Comparison of ENCODE assay signal across 8 cellular contexts in the genomic region with DNA sequence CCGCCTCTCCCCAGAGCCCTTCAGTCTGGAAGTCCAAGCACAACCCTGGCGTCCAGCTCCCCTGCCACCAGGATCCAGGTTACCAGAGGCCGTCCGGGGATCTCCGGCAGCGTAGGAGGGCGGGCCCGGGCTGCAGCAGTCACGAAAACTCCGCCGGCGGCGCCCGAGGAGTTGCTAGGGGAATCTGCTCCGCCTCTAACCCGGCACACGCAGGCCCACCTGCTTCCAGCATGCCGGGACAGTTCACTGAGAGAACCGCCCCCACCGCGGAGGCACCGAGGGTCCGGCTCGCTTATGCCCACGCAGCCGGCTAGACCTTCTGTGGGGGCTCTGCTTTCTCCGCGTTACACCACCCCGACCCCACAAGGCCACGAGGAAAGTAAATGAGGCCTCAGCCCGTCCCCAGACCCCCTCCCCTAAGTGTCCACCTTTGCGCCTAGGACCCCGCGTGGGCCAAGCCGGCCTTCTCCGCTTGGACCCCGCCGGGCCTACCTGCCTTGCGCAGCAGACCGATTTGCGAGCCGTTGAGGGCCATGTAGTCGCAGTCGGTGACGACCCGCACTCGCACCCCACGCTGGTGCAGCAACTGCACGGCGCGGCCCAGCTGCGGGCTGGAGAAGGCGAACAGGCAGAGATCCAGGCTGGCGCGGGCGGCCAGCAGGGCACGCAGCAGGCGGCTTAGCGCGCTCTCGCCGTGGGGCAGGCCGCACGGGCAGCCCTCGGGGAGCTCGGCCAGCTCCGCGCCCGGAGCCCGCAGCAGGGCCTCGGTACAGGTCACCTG. TPM values are rescaled to one million over a fixed set of nuclear protein-coding genes. Genes with fewer than 3 reads are reported as not detected.
DNase-seq lines count a peak whose midpoint lies in the region; ATAC-seq and TF ChIP-seq lines count a peak whose summit lies in the region.

No MANE protein-coding gene starts in this region.

- peak overlapping the region; percentile 79 for H3K27ac Mint-ChIP-seq in T-helper 1 cell treated with Interleukin-12 subunit alpha and Interleukin-12 subunit beta and Interleukin-4 antibody, amounts not matched to agents 30 μg/mL and 1 μg/mL, for 36 hours

- H3K9me3 Mint-ChIP-seq in T-helper 1 cell treated with Interleukin-12 subunit alpha and Interleukin-12 subunit beta and Interleukin-4 antibody, amounts not matched to agents 30 μg/mL and 1 μg/mL, for 36 hours, result no peaks in the 10 kb centered on the region

- no peak for TF ChIP-seq CTCF in AG04450 (IDR thresholded peaks at IDR 0.05; ENCODE audit: low read depth, low read length)

- peak overlapping the region; percentile 78 for H3K4me3 Mint-ChIP-seq in T-helper 1 cell treated with Interleukin-12 subunit alpha and Interleukin-12 subunit beta and Interleukin-4 antibody, amounts not matched to agents 30 μg/mL and 1 μg/mL, for 36 hours

- CTCF ChIA-PET in AG04450 (lab: Charles Lee), result no interaction called here

- H3K4me1 Mint-ChIP-seq in T-helper 1 cell treated with Interleukin-12 subunit alpha and Interleukin-12 subunit beta and Interleukin-4 antibody, amounts not matched to agents 30 μg/mL and 1 μg/mL, for 36 hours (ENCODE audit: low read depth), result peaks cover 23% of the 10 kb centered on the region

- H3K27me3 Mint-ChIP-seq in T-helper 1 cell treated with Interleukin-12 subunit alpha and Interleukin-12 subunit beta and Interleukin-4 antibody, amounts not matched to agents 30 μg/mL and 1 μg/mL, for 36 hours (ENCODE audit: low read depth), result no peaks in the 10 kb centered on the region

- H3K9me3 ChIP-seq in AG04450 (ENCODE audit: control insufficient read depth, insufficient read depth, low read length), result no peaks in the 10 kb centered on the region; the same call in 1 of the 2 replicates

- peaks cover 22% of the 10 kb centered on the region for H3K36me3 Mint-ChIP-seq in T-helper 1 cell treated with Interleukin-12 subunit alpha and Interleukin-12 subunit beta and Interleukin-4 antibody, amounts not matched to agents 30 μg/mL and 1 μg/mL, for 36 hours (ENCODE audit: low read depth)

- no peaks in the 10 kb centered on the region for H3K27me3 ChIP-seq in AG04450 (ENCODE audit: control insufficient read depth, insufficient read depth, low read length)

- ATAC-seq in GM19035 (IDR thresholded peaks at IDR 0.05; ENCODE audit: unreplicated experiment), result peak; percentile 47

- DNase-seq in AG04450 (ENCODE audit: low read depth, low spot score) (no peak), HT-29 (ENCODE audit: low spot score) (peak; percentile 61), amniotic stem cell (lab: John Stamatoyannopoulos, UW) (peak; percentile 39), kidney glomerular epithelial cell (lab: John Stamatoyannopoulos, UW) (peak; percentile 22), NCI-H2107 (lab: John Stamatoyannopoulos, UW) (no peak)
- DNase-seq in stimulated activated CD4-positive, alpha-beta T cell treated with anti-CD3 and anti-CD28 coated beads, TNF-alpha, amount 100 ng/mL, for 4 hours (ENCODE audit: low read depth in 3 of 3), result peak; percentile 32 to 52 (median 44)

- H3K27ac ChIP-seq in AG04450 (ENCODE audit: low read depth, low read length), result no peak overlapping the region

- POLR2A ChIA-PET in AG04450 (lab: Yijun Ruan, JAX), result no interaction called here

- H3K4me3 ChIP-seq in AG04450 (ENCODE audit: low read depth, low read length), result peak overlapping the region; percentile 58

RNA-seq across cellular contexts. Expression of a gene that starts 0.6 kb away (rescaled TPM):
- polyA plus RNA-seq in AG04450 (2011; rRNA removed), result 1.6 and 1.7 TPM in 2 replicates
- polyA minus RNA-seq in AG04450 (2011; rRNA and poly(A)+ RNA removed), result 1.3 and 2.2 TPM in 2 replicates
- total RNA-seq in HT-29 (2014; rRNA removed; shearing (Covaris generic)), result 3.5 and 3.9 TPM in 2 replicates

RNA-seq across cellular contexts. Expression of a gene that starts 31.4 kb away (rescaled TPM):
- polyA plus RNA-seq in AG04450 (2011; rRNA removed), result 13.7 and 17.8 TPM in 2 replicates
- polyA minus RNA-seq in AG04450 (2011; rRNA and poly(A)+ RNA removed), result 34.7 and 42.2 TPM in 2 replicates
- 14.8 and 21.8 TPM in 2 replicates for total RNA-seq in HT-29 (2014; rRNA removed; shearing (Covaris generic))

Comparison
In these comparisons a context has a peak if more than half of its experiments do, and no peak if none do; other contexts are left out.
1. DNase-seq: peak in HT-29 (single experiment), amniotic stem cell (single experiment), kidney glomerular epithelial cell (single experiment) and stimulated activated CD4-positive, alpha-beta T cell treated with anti-CD3 and anti-CD28 coated beads, TNF-alpha, amount 100 ng/mL, for 4 hours (3 of 3); none in AG04450 (single experiment) and NCI-H2107 (single experiment).